Comparison of ENCODE assay signal across 8 cellular contexts in genomic region chr10:103917326-103918052, GRCh38. TPM values are rescaled to one million over a fixed set of nuclear protein-coding genes. Genes with fewer than 3 reads are reported as not detected.
DNase-seq lines count a peak whose midpoint lies in the region; ATAC-seq and TF ChIP-seq lines count a peak whose summit lies in the region.

No MANE protein-coding gene starts in this region.

- peaks cover 17% of the 10 kb centered on the region for H3K4me1 ChIP-seq in Caco-2
- H3K4me1 ChIP-seq in neuron (ENCODE audit: insufficient read depth, low read length) = peaks cover 23% of the 10 kb centered on the region

- peaks cover 11% of the 10 kb centered on the region for H3K9me3 ChIP-seq in Caco-2
- H3K9me3 ChIP-seq in neuron (ENCODE audit: low read length) = peaks cover 6% of the 10 kb centered on the region

- H3K9me3 Mint-ChIP-seq in Caco-2 (ENCODE audit: unreplicated experiment) = no peaks in the 10 kb centered on the region
- H3K9me3 Mint-ChIP-seq in activated CD4-positive, alpha-beta T cell treated with anti-CD3 and anti-CD28 coated beads, Interleukin-2, amount 10 ng/mL, durations not matched to agents 24 days and 14 days = no peaks in the 10 kb centered on the region

- H3K36me3 ChIP-seq in Caco-2 (ENCODE audit: control insufficient read depth, insufficient read depth, low read length) (peaks cover 3% of the 10 kb centered on the region), neuron (ENCODE audit: insufficient read depth, low read length) (no peaks in the 10 kb centered on the region)

- peak overlapping the region; percentile 94 for H3K27ac Mint-ChIP-seq in Caco-2 (ENCODE audit: unreplicated experiment)
- peak overlapping the region; percentile 97 for H3K27ac Mint-ChIP-seq in activated CD4-positive, alpha-beta T cell treated with anti-CD3 and anti-CD28 coated beads, Interleukin-2, amount 10 ng/mL, durations not matched to agents 24 days and 14 days

- no peaks in the 10 kb centered on the region for H3K27me3 ChIP-seq in Caco-2 (replicated peaks; ENCODE audit: control insufficient read depth, insufficient read depth, low read length)
- no peaks in the 10 kb centered on the region for H3K27me3 ChIP-seq in neuron (ENCODE audit: insufficient read depth, low read length)

- intact Hi-C loops in Caco-2 (cut with micrococcal nuclease; ENCODE audit: unreplicated experiment) = loop anchor here (1.0 to 2.0 kb wide), 3 partner anchors 9 to 49 kb away; partner anchors contain the start of gene SLK
- intact Hi-C loops in activated CD4-positive, alpha-beta T cell treated with anti-CD3 and anti-CD28 coated beads, Interleukin-2, amount 10 ng/mL, durations not matched to agents 24 days and 14 days (cut with micrococcal nuclease) = loop anchor here (1.0 to 10.0 kb wide), 7 partner anchors 9 to 435 kb away; partner anchors contain the start of genes CFAP58, GSTO2, ITPRIP and SLK

- BruUV-seq in Caco-2 (replicated peaks; lab: Mats Ljungman, UMichigan) = no TSS peak

- no peaks in the 10 kb centered on the region for H3K27me3 Mint-ChIP-seq in Caco-2 (ENCODE audit: insufficient read depth, unreplicated experiment)
- H3K27me3 Mint-ChIP-seq in activated CD4-positive, alpha-beta T cell treated with anti-CD3 and anti-CD28 coated beads, Interleukin-2, amount 10 ng/mL, durations not matched to agents 24 days and 14 days = no peaks in the 10 kb centered on the region

- ATAC-seq in HG03571 (IDR thresholded peaks at IDR 0.05; ENCODE audit: unreplicated experiment) = peak; percentile 6
- no peak for ATAC-seq in GM18520 (IDR thresholded peaks at IDR 0.05; ENCODE audit: unreplicated experiment)

- POLR2A ChIA-PET in Caco-2 (lab: Charles Lee) = interaction anchor here (0.6 to 1.0 kb wide), 4 partner anchors 7 to 46 kb away, joined by 3 to 4 read pairs (median 4); no protein-coding TSS in a partner anchor

- H3K4me1 Mint-ChIP-seq in Caco-2 (ENCODE audit: low read depth, unreplicated experiment) = no peaks in the 10 kb centered on the region
- peaks cover 40% of the 10 kb centered on the region for H3K4me1 Mint-ChIP-seq in activated CD4-positive, alpha-beta T cell treated with anti-CD3 and anti-CD28 coated beads, Interleukin-2, amount 10 ng/mL, durations not matched to agents 24 days and 14 days

- peak overlapping the region; percentile 64 for H3K4me3 ChIP-seq in Caco-2 (ENCODE audit: low read depth, low read length)
- H3K4me3 ChIP-seq in fibroblast of the aortic adventitia (ENCODE audit: low read depth, low read length) = peak overlapping the region; percentile 87
- H3K4me3 ChIP-seq in neuron (ENCODE audit: low read length) = peak overlapping the region; percentile 71

- TF ChIP-seq CTCF in Caco-2 (IDR thresholded peaks at IDR 0.05; ENCODE audit: insufficient read depth in 1 of 2, low read depth in 1 of 2, low read length in 1 of 2, severe bottlenecking in 1 of 2, unreplicated experiment in 1 of 2) = no peak
- no peak for TF ChIP-seq CTCF in GM20000 (IDR thresholded peaks at IDR 0.05; ENCODE audit: extremely low read depth, missing control alignments)
- no peak for TF ChIP-seq CTCF in fibroblast of the aortic adventitia (IDR thresholded peaks at IDR 0.05; ENCODE audit: insufficient read depth, low read length)

- CTCF ChIA-PET in Caco-2 (lab: Charles Lee) = interaction anchor here (0.7 kb wide), 1 partner anchor 44 kb away, joined by 4 read pairs; no protein-coding TSS in a partner anchor

- H2AFZ ChIP-seq in neuron (ENCODE audit: low read depth, low read length) = peak overlapping the region; percentile 75

- DNase-seq in Caco-2 (peak in 1 of 2 experiments; percentile 52), GM20000 (ENCODE audit: low spot score) (peak; percentile 18), fibroblast of the aortic adventitia (ENCODE audit: low read depth) (no peak), NCI-H2029 (lab: John Stamatoyannopoulos, UW) (no peak)
- no peak for DNase-seq in activated CD4-positive, alpha-beta T cell treated with anti-CD3 and anti-CD28 coated beads, Interleukin-2, amount 10 ng/mL, durations not matched to agents 24 days and 14 days

- peak overlapping the region; percentile 95 for H3K4me3 Mint-ChIP-seq in Caco-2 (ENCODE audit: unreplicated experiment)
- peak overlapping the region; percentile 97 for H3K4me3 Mint-ChIP-seq in activated CD4-positive, alpha-beta T cell treated with anti-CD3 and anti-CD28 coated beads, Interleukin-2, amount 10 ng/mL, durations not matched to agents 24 days and 14 days

- peaks cover 20% of the 10 kb centered on the region for H3K36me3 Mint-ChIP-seq in Caco-2 (ENCODE audit: insufficient read depth, unreplicated experiment)
- H3K36me3 Mint-ChIP-seq in activated CD4-positive, alpha-beta T cell treated with anti-CD3 and anti-CD28 coated beads, Interleukin-2, amount 10 ng/mL, durations not matched to agents 24 days and 14 days (ENCODE audit: low read depth) = peaks cover 26% of the 10 kb centered on the region

RNA-seq across cellular contexts. Expression of gene STN1, which starts 0.5 kb away (rescaled TPM):
- 15.9 and 16.1 TPM in 2 replicates for total RNA-seq in Caco-2 (2022)
- total RNA-seq in activated CD4-positive, alpha-beta T cell treated with anti-CD3 and anti-CD28 coated beads, Interleukin-2, amount 10 ng/mL, durations not matched to agents 24 days and 14 days = 23.6 and 24.1 TPM in 2 replicates
- 18.4 and 34.9 TPM in 2 replicates for total RNA-seq in fibroblast of the aortic adventitia (ENCODE audit: low replicate concordance)

RNA-seq across cellular contexts. Expression of gene SLK, which starts 49.5 kb away (rescaled TPM):
- 35.6 and 39.5 TPM in 2 replicates for total RNA-seq in Caco-2 (2022)
- 22.9 and 27.1 TPM in 2 replicates for total RNA-seq in activated CD4-positive, alpha-beta T cell treated with anti-CD3 and anti-CD28 coated beads, Interleukin-2, amount 10 ng/mL, durations not matched to agents 24 days and 14 days
- total RNA-seq in fibroblast of the aortic adventitia (ENCODE audit: low replicate concordance) = 50.1 and 81.3 TPM in 2 replicates
